ENCODE assay signal across 27 cellular contexts in the genomic region with DNA sequence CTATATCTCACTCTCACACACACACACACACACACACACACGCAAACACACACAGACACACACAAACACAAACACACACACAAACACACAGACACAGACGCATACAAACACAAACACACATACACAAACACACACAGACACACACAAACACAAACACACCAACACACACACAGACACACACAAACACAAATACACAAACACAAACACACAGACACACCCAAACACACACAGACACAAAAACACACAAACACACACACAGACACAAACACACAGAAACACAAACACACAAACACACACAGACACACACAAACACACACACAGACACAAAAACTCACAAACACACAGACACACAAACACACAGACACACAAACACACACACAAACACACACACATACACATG.
"Had no signal": no experiment of that assay in that cellular context is flagged by ENCODE, and none has a peak within 500 bp of the region (broad histone marks: within the 10 kb centered on the region; RNA-seq: fewer than 3 reads in every experiment).

No MANE protein-coding gene starts in this region.

- H3K9me3 ChIP-seq: esophagus squamous epithelium, lower lobe of right lung, ovary, psoas muscle, spleen, thoracic aorta, tibial nerve, upper lobe of right lung, vagina had no signal

- H3K27ac ChIP-seq: coronary artery, esophagus squamous epithelium, lower lobe of right lung, ovary, psoas muscle, skin epidermis, spleen, thoracic aorta, tibial nerve, upper lobe of right lung, vagina had no signal

- ATAC-seq: left ventricle myocardium superior; lower lobe of right lung; naive thymus-derived CD8-positive, alpha-beta T cell; psoas muscle; right cardiac atrium; stimulated activated memory B cell treated with anti-CD40 and anti-IgM and Interleukin-4, amounts not matched to agents 10 μg/mL and 1 μg/mL and 100 μg/mL, for 72 hours; stimulated activated naive CD8-positive, alpha-beta T cell treated with anti-CD3 and anti-CD28 coated beads, Interleukin-15, Interleukin-2, amounts not matched to agents 100 U/mL and 50 U/mL, for 24 hours; upper lobe of right lung had no signal

- H3K27me3 ChIP-seq: ovary, tibial nerve, upper lobe of right lung, vagina had no signal

- DNase-seq: dermis blood vessel endothelial cell; effector memory CD4-positive, alpha-beta T cell; esophagus squamous epithelium; foreskin melanocyte; hypothalamus; left ventricle myocardium superior; lower lobe of right lung; naive thymus-derived CD8-positive, alpha-beta T cell; nephron progenitor cell; occipital lobe; ovary; posterior cingulate gyrus; psoas muscle; right cardiac atrium; spleen; stimulated activated CD4-positive, alpha-beta T cell treated with anti-CD3 and anti-CD28 coated beads, Interleukin-4, amount 100 ng/mL, for 4 hours; stimulated activated naive CD8-positive, alpha-beta T cell treated with anti-CD3 and anti-CD28 coated beads, Interleukin-15, Interleukin-2, amounts not matched to agents 100 U/mL and 50 U/mL, for 24 hours; substantia nigra; upper lobe of right lung had no signal

- H3K36me3 ChIP-seq: esophagus squamous epithelium, lower lobe of right lung, ovary, spleen, thoracic aorta, tibial nerve, upper lobe of right lung, vagina had no signal

- H3K4me3 ChIP-seq: coronary artery, esophagus squamous epithelium, lower lobe of right lung, ovary, psoas muscle, skin epidermis, spleen, thoracic aorta, tibial nerve, upper lobe of right lung, vagina had no signal

- H3K4me1 ChIP-seq: esophagus squamous epithelium, lower lobe of right lung, psoas muscle, spleen, upper lobe of right lung, vagina had no signal

- FAIRE-seq: endothelial cell of umbilical vein, keratinocyte had no signal
